In genomic region chr20:7496394-7497111, GRCh38 we compare ENCODE assay signal across 20 cellular contexts.
A peak's percentile ranks its signal among the peaks of the same experiment; 100 is the strongest.
DNase-seq lines count a peak whose midpoint lies in the region; FAIRE-seq and TF ChIP-seq lines count a peak whose summit lies in the region.
"Had no signal": no experiment of that assay in that cellular context is flagged by ENCODE, and none has a peak within 500 bp of the region (broad histone marks: within the 10 kb centered on the region; RNA-seq: fewer than 3 reads in every experiment).

No MANE protein-coding gene starts in this region.

- DNase-seq in AG08395 (ENCODE audit: low spot score) (peak; percentile 2), NCI-H226 (peak; percentile 43), cardiac fibroblast (ENCODE audit: low read depth in 2 of 2) (peak; percentile 22 to 25), keratinocyte (ENCODE audit: low read depth, low spot score) (no peak), activated gamma-delta T cell treated with Interleukin-2 at 50 U/mL for 16 hours (no peak), COLO829 (ENCODE audit: low spot score) (no peak)
- no peak for DNase-seq in activated effector memory CD4-positive, alpha-beta T cell treated with Interleukin-2 at 50 U/mL for 16 hours
- DNase-seq in activated naive CD4-positive, alpha-beta T cell treated with anti-CD3 and anti-CD28 coated beads, Interleukin-2, amount 10 ng/mL, durations not matched to agents 7 days and 5 days: no peak
- DNase-seq: activated CD4-positive, alpha-beta T cell treated with anti-CD3 and anti-CD28 coated beads for 4 hours; CD8-positive, alpha-beta T cell; DMS79; effector memory CD8-positive, alpha-beta T cell; NCI-H187 treated with DMSO at 0.1 percent for 48 hours; NCI-H446; NK-92 treated with Interleukin-12 subunit alpha and Interleukin-12 subunit beta, amount 100 ng/mL, for 24 hours had no signal

- peaks cover 20% of the 10 kb centered on the region for H3K9me3 Mint-ChIP-seq in activated naive CD4-positive, alpha-beta T cell treated with anti-CD3 and anti-CD28 coated beads, Interleukin-2, amount 10 ng/mL, durations not matched to agents 7 days and 5 days

- no peak overlapping the region for H2AFZ ChIP-seq in keratinocyte (ENCODE audit: control insufficient read depth, low read length)

- TF ChIP-seq CTCF in cardiac fibroblast (IDR thresholded peaks at IDR 0.05; ENCODE audit: low read depth, low read length): no peak
- no peak for TF ChIP-seq CTCF in keratinocyte (optimal IDR thresholded peaks at IDR 0.05 in 1 of 3, IDR thresholded peaks at IDR 0.05 in 1 of 3, conservative IDR thresholded peaks at IDR 0.05 in 1 of 3; ENCODE audit: extremely low read depth in 1 of 3, insufficient read depth in 2 of 3, low read length in 3 of 3)

- peaks cover 28% of the 10 kb centered on the region for H3K4me1 ChIP-seq in keratinocyte (ENCODE audit: control insufficient read depth, extremely low read depth, insufficient read depth, low read length)
- H3K4me1 ChIP-seq: prostate gland had no signal

- H3K4me2 ChIP-seq in keratinocyte (ENCODE audit: control insufficient read depth, extremely low read depth, insufficient read depth, low read depth, low read length): no peak overlapping the region

- H3K27me3 Mint-ChIP-seq in activated naive CD4-positive, alpha-beta T cell treated with anti-CD3 and anti-CD28 coated beads, Interleukin-2, amount 10 ng/mL, durations not matched to agents 7 days and 5 days: no peaks in the 10 kb centered on the region
- H3K27me3 Mint-ChIP-seq: effector memory CD8-positive, alpha-beta T cell had no signal

- dilution Hi-C loops in keratinocyte (cut with MboI; ENCODE audit: extremely low pct_ligation_motif_present, low sequenced_read_pairs): no loop called here

- H4K20me1 ChIP-seq in keratinocyte (ENCODE audit: control insufficient read depth, extremely low read depth, insufficient read depth, low read length): no peaks in the 10 kb centered on the region

- no peak overlapping the region for H3K9ac ChIP-seq in keratinocyte (ENCODE audit: control insufficient read depth, extremely low read depth, insufficient read depth, low read length)

- no peak overlapping the region for H3K27ac Mint-ChIP-seq in activated naive CD4-positive, alpha-beta T cell treated with anti-CD3 and anti-CD28 coated beads, Interleukin-2, amount 10 ng/mL, durations not matched to agents 7 days and 5 days
- H3K27ac Mint-ChIP-seq: activated T-helper 2 cell treated with anti-CD3 and anti-CD28 coated beads, Interferon-gamma antibody, Interleukin-2, Interleukin-4, amounts not matched to agents 10 μg/mL and 5 μg/mL and 100 μg/mL, durations not matched to agents 14 hours and 24 hours and 36 hours; CD8-positive, alpha-beta T cell; effector memory CD8-positive, alpha-beta T cell; mesothelial cell of epicardium had no signal

- no peaks in the 10 kb centered on the region for H3K36me3 ChIP-seq in keratinocyte (ENCODE audit: control insufficient read depth in 2 of 2, extremely low read depth in 1 of 2, insufficient read depth in 2 of 2, low read length in 2 of 2)
- H3K36me3 ChIP-seq: prostate gland had no signal

- no peak overlapping the region for H3K4me3 ChIP-seq in cardiac fibroblast (replicated peaks in 1 of 2; ENCODE audit: low read depth in 2 of 2, low read length in 2 of 2)
- no peak overlapping the region for H3K4me3 ChIP-seq in keratinocyte (ENCODE audit: control insufficient read depth in 2 of 3, extremely low read depth in 1 of 3, insufficient read depth in 2 of 3, low read depth in 1 of 3, low read length in 3 of 3)
- H3K4me3 ChIP-seq: K562, prostate gland had no signal

- FAIRE-seq in keratinocyte (lab: Jason Lieb, UNC): peak; percentile 62
- FAIRE-seq: K562 had no signal

- no peaks in the 10 kb centered on the region for H3K9me1 ChIP-seq in keratinocyte (ENCODE audit: control insufficient read depth, extremely low read depth, insufficient read depth, low read length)

- no peaks in the 10 kb centered on the region for H3K27me3 ChIP-seq in keratinocyte (ENCODE audit: control insufficient read depth, extremely low read depth, insufficient read depth, low read length)
- H3K27me3 ChIP-seq: foreskin keratinocyte had no signal

- no peak overlapping the region for H3K27ac ChIP-seq in keratinocyte (ENCODE audit: control insufficient read depth, insufficient read depth, low read length)
- H3K27ac ChIP-seq: foreskin keratinocyte, prostate gland had no signal

- H3K4me3 Mint-ChIP-seq in activated naive CD4-positive, alpha-beta T cell treated with anti-CD3 and anti-CD28 coated beads, Interleukin-2, amount 10 ng/mL, durations not matched to agents 7 days and 5 days: no peak overlapping the region
- H3K4me3 Mint-ChIP-seq: CD8-positive, alpha-beta T cell; effector memory CD8-positive, alpha-beta T cell; mesothelial cell of epicardium had no signal

- no peaks in the 10 kb centered on the region for H3K36me3 Mint-ChIP-seq in activated naive CD4-positive, alpha-beta T cell treated with anti-CD3 and anti-CD28 coated beads, Interleukin-2, amount 10 ng/mL, durations not matched to agents 7 days and 5 days
- H3K36me3 Mint-ChIP-seq: CD8-positive, alpha-beta T cell had no signal

- H3K9me3 ChIP-seq in keratinocyte (ENCODE audit: control insufficient read depth, low read depth, low read length): no peaks in the 10 kb centered on the region
- H3K9me3 ChIP-seq: prostate gland had no signal

- CTCF ChIA-PET in activated naive CD4-positive, alpha-beta T cell treated with anti-CD3 and anti-CD28 coated beads, Interleukin-2, amount 10 ng/mL, durations not matched to agents 7 days and 5 days (lab: Charles Lee): interaction anchor here (0.6 kb wide), 1 partner anchor 63 kb away, joined by 3 read pairs; no protein-coding TSS in a partner anchor

- H3K79me2 ChIP-seq in keratinocyte (ENCODE audit: control insufficient read depth, insufficient read depth, low read length): no peaks in the 10 kb centered on the region

- H3K4me1 Mint-ChIP-seq in activated naive CD4-positive, alpha-beta T cell treated with anti-CD3 and anti-CD28 coated beads, Interleukin-2, amount 10 ng/mL, durations not matched to agents 7 days and 5 days: no peaks in the 10 kb centered on the region
- H3K4me1 Mint-ChIP-seq: mesothelial cell of epicardium had no signal

Comparison
In these comparisons a context has a peak if more than half of its experiments do, and no peak if none do; other contexts are left out.
1. DNase-seq: peak in AG08395 (single experiment), NCI-H226 (single experiment) and cardiac fibroblast (2 of 2); none in keratinocyte (single experiment), activated gamma-delta T cell treated with Interleukin-2 at 50 U/mL for 16 hours (single experiment), activated effector memory CD4-positive, alpha-beta T cell treated with Interleukin-2 at 50 U/mL for 16 hours (single experiment), activated naive CD4-positive, alpha-beta T cell treated with anti-CD3 and anti-CD28 coated beads, Interleukin-2, amount 10 ng/mL, durations not matched to agents 7 days and 5 days (single experiment) and COLO829 (single experiment).